1 cellular context compared by ENCODE assay signal in genomic region chr12:51368640-51369517, GRCh38.
A peak's percentile ranks its signal among the peaks of the same experiment; 100 is the strongest.
TF ChIP-seq lines count a peak whose summit lies in the region.

No MANE protein-coding gene starts in this region.

TF ChIP-seq in K562, 482 proteins besides CTCF, POLR2A, EP300 and RAD21 (continued from another document and continues in another):
- TF ChIP-seq, protein P1, sequence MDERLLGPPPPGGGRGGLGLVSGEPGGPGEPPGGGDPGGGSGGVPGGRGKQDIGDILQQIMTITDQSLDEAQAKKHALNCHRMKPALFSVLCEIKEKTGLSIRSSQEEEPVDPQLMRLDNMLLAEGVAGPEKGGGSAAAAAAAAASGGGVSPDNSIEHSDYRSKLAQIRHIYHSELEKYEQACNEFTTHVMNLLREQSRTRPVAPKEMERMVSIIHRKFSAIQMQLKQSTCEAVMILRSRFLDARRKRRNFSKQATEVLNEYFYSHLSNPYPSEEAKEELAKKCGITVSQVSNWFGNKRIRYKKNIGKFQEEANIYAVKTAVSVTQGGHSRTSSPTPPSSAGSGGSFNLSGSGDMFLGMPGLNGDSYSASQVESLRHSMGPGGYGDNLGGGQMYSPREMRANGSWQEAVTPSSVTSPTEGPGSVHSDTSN (CRISPR knock-in tag; IDR thresholded peaks at IDR 0.05; ENCODE audit: low read depth) = no peak
- TF ChIP-seq, protein P1 (tag; conservative IDR thresholded peaks at IDR 0.05; ENCODE audit: low read depth) = peak; percentile 67
- TF ChIP-seq CBX3 (IDR thresholded peaks at IDR 0.05; ENCODE audit: borderline replicate concordance in 1 of 2, low read length in 2 of 2) (no peak), ZNF76 (CRISPR knock-in tag; IDR thresholded peaks at IDR 0.05; ENCODE audit: borderline replicate concordance) (no peak), ZNF830 (CRISPR knock-in tag; IDR thresholded peaks at IDR 0.05) (no peak), ZNF347 (CRISPR knock-in tag; IDR thresholded peaks at IDR 0.05; ENCODE audit: low read depth) (no peak), AFF1 (IDR thresholded peaks at IDR 0.05; ENCODE audit: low read depth in 1 of 2, partially characterized antibody in 2 of 2) (peak in 1 of 2 experiments; percentile 82), ILK (tag; IDR thresholded peaks at IDR 0.05; ENCODE audit: borderline replicate concordance, low read depth) (no peak), ZNF589 (CRISPR knock-in tag; IDR thresholded peaks at IDR 0.05; ENCODE audit: low read depth) (peak; percentile 94), CEBPB (tag; IDR thresholded peaks at IDR 0.05) (no peak), DMBX1 (CRISPR knock-in tag; IDR thresholded peaks at IDR 0.05; ENCODE audit: borderline replicate concordance) (peak; percentile 91), CC2D1A (IDR thresholded peaks at IDR 0.05) (peak; percentile 87; the same call in 1 of the 2 replicates), CHAMP1 (IDR thresholded peaks at IDR 0.05) (no peak), ZKSCAN8 (CRISPR knock-in tag; IDR thresholded peaks at IDR 0.05) (peak; percentile 82; the same call in 1 of the 2 replicates), LARP7 (IDR thresholded peaks at IDR 0.05) (no peak), KDM1A (IDR thresholded peaks at IDR 0.05) (peak; percentile 87 to 90), STAT5A (IDR thresholded peaks at IDR 0.05; ENCODE audit: borderline replicate concordance, low read length) (peak; percentile 82), ZNF785 (CRISPR knock-in tag; IDR thresholded peaks at IDR 0.05) (no peak), MECOM (CRISPR knock-in tag; IDR thresholded peaks at IDR 0.05) (no peak), PHTF2 (CRISPR knock-in tag; IDR thresholded peaks at IDR 0.05) (no peak), ZNF395 (CRISPR knock-in tag; IDR thresholded peaks at IDR 0.05) (peak; percentile 90), COPS2 (conservative IDR thresholded peaks at IDR 0.05) (no peak), PKNOX1 (IDR thresholded peaks at IDR 0.05) (peak; percentile 86), POLR2G (IDR thresholded peaks at IDR 0.05; ENCODE audit: low read depth, low read length) (no peak), ZNF445 (CRISPR knock-in tag; IDR thresholded peaks at IDR 0.05; ENCODE audit: low read depth) (no peak), ARHGAP35 (IDR thresholded peaks at IDR 0.05; ENCODE audit: partially characterized antibody) (no peak), KDM2B (CRISPR knock-in tag; IDR thresholded peaks at IDR 0.05) (no peak), FOSL1 (tag; conservative IDR thresholded peaks at IDR 0.05) (no peak; the same call in 1 of the 2 replicates), HLTF (IDR thresholded peaks at IDR 0.05) (peak; percentile 78; the same call in 1 of the 2 replicates), C11orf30 (IDR thresholded peaks at IDR 0.05; ENCODE audit: low read depth) (no peak), SP2 (IDR thresholded peaks at IDR 0.05; ENCODE audit: extremely low read depth, low read depth, low read length, poor library complexity, severe bottlenecking) (no peak), FOXA3 (CRISPR knock-in tag; conservative IDR thresholded peaks at IDR 0.05 in 1 of 2, IDR thresholded peaks at IDR 0.05 in 1 of 2) (no peak), NRF1 (conservative IDR thresholded peaks at IDR 0.05 in 1 of 2, IDR thresholded peaks at IDR 0.05 in 1 of 2) (peak; percentile 47 to 49), ZNF165 (CRISPR knock-in tag; IDR thresholded peaks at IDR 0.05; ENCODE audit: borderline replicate concordance) (no peak), U2AF1 (optimal IDR thresholded peaks at IDR 0.05; ENCODE audit: low read depth, low read length) (no peak), ZNF431 (CRISPR knock-in tag; IDR thresholded peaks at IDR 0.05) (no peak), RBM14 (IDR thresholded peaks at IDR 0.05; ENCODE audit: borderline replicate concordance, insufficient read depth, low read depth, low read length) (no peak), ZNF239 (CRISPR knock-in tag; IDR thresholded peaks at IDR 0.05) (no peak), ZNF175 (CRISPR knock-in tag; IDR thresholded peaks at IDR 0.05; ENCODE audit: low read depth) (peak; percentile 85), HDAC3 (IDR thresholded peaks at IDR 0.05; ENCODE audit: borderline replicate concordance, partially characterized antibody) (peak; percentile 79), FOXA1 (IDR thresholded peaks at IDR 0.05; ENCODE audit: borderline replicate concordance) (no peak), ZNF316 (IDR thresholded peaks at IDR 0.05) (no peak), NCOR1 (IDR thresholded peaks at IDR 0.05) (peak; percentile 94), SOX6 (IDR thresholded peaks at IDR 0.05) (peak; percentile 86), ZC3H8 (IDR thresholded peaks at IDR 0.05) (no peak), VEZF1 (CRISPR knock-in tag; IDR thresholded peaks at IDR 0.05) (peak; percentile 84), KDM4B (IDR thresholded peaks at IDR 0.05; ENCODE audit: borderline replicate concordance in 2 of 2, low read depth in 1 of 2) (no peak), GTF2A2 (tag; IDR thresholded peaks at IDR 0.05) (no peak), MTA2 (IDR thresholded peaks at IDR 0.05; ENCODE audit: low read depth) (peak; percentile 94), WHSC1 (IDR thresholded peaks at IDR 0.05; ENCODE audit: low read length) (no peak), SMAD4 (CRISPR knock-in tag; conservative IDR thresholded peaks at IDR 0.05) (peak; percentile 92)
- TF ChIP-seq, protein P2, sequence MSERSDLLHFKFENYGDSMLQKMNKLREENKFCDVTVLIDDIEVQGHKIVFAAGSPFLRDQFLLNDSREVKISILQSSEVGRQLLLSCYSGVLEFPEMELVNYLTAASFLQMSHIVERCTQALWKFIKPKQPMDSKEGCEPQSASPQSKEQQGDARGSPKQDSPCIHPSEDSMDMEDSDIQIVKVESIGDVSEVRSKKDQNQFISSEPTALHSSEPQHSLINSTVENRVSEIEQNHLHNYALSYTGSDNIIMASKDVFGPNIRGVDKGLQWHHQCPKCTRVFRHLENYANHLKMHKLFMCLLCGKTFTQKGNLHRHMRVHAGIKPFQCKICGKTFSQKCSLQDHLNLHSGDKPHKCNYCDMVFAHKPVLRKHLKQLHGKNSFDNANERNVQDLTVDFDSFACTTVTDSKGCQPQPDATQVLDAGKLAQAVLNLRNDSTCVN (CRISPR knock-in tag; IDR thresholded peaks at IDR 0.05) = no peak
- TF ChIP-seq, protein P3, sequence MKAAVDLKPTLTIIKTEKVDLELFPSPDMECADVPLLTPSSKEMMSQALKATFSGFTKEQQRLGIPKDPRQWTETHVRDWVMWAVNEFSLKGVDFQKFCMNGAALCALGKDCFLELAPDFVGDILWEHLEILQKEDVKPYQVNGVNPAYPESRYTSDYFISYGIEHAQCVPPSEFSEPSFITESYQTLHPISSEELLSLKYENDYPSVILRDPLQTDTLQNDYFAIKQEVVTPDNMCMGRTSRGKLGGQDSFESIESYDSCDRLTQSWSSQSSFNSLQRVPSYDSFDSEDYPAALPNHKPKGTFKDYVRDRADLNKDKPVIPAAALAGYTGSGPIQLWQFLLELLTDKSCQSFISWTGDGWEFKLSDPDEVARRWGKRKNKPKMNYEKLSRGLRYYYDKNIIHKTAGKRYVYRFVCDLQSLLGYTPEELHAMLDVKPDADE (conservative IDR thresholded peaks at IDR 0.05; ENCODE audit: control insufficient read depth, low read depth, low read length) = peak; percentile 66; the same call in 1 of the 2 replicates
- TF ChIP-seq, protein P4, sequence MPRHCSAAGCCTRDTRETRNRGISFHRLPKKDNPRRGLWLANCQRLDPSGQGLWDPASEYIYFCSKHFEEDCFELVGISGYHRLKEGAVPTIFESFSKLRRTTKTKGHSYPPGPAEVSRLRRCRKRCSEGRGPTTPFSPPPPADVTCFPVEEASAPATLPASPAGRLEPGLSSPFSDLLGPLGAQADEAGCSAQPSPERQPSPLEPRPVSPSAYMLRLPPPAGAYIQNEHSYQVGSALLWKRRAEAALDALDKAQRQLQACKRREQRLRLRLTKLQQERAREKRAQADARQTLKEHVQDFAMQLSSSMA (CRISPR knock-in tag; IDR thresholded peaks at IDR 0.05) = no peak
- TF ChIP-seq, protein P5, sequence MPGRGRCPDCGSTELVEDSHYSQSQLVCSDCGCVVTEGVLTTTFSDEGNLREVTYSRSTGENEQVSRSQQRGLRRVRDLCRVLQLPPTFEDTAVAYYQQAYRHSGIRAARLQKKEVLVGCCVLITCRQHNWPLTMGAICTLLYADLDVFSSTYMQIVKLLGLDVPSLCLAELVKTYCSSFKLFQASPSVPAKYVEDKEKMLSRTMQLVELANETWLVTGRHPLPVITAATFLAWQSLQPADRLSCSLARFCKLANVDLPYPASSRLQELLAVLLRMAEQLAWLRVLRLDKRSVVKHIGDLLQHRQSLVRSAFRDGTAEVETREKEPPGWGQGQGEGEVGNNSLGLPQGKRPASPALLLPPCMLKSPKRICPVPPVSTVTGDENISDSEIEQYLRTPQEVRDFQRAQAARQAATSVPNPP (IDR thresholded peaks at IDR 0.05; ENCODE audit: borderline replicate concordance, insufficient read depth, insufficient read length) = no peak
